Comparison of ENCODE assay signal across 1 cellular context in the genomic region with DNA sequence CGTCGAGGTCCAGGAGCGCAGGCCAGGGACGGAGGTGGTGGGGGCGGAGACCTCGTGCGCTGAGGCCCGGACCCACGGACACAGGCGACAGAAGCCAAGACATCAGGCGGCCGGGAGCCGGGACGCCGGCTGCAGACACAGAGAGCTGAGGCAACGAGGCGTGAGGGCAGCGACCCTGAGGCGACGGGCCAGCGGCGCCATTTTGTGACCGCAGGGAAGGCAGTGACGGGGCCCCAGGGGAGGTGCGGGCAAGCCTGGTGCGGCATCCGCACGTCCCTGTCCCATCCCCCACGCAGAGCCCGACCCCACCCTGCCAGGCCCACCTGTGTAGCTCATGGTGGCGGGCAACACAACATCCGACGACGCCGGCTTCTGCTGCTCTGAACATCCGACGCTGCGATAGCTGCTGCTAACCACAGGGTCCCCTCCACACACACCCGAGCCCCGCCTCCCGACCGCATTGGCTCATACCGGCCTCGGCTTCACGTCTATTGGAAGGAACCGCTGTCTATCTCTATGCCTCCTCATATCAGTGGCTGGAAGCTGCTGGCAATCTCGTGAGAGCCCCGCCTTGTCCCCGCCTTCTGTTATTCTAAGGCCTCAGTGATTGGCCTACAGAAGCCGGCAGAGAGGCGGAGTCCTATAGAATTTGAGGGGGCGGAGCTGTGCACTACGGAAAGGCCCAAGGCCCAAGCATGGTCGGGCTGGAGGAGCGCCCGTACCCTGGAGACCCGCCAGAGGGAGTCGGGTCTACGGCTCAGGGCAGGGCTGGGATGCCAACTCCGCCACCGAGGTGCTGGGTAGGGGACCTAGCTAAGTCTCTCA.
TF ChIP-seq lines count a peak whose summit lies in the region.

A gene with protein sequence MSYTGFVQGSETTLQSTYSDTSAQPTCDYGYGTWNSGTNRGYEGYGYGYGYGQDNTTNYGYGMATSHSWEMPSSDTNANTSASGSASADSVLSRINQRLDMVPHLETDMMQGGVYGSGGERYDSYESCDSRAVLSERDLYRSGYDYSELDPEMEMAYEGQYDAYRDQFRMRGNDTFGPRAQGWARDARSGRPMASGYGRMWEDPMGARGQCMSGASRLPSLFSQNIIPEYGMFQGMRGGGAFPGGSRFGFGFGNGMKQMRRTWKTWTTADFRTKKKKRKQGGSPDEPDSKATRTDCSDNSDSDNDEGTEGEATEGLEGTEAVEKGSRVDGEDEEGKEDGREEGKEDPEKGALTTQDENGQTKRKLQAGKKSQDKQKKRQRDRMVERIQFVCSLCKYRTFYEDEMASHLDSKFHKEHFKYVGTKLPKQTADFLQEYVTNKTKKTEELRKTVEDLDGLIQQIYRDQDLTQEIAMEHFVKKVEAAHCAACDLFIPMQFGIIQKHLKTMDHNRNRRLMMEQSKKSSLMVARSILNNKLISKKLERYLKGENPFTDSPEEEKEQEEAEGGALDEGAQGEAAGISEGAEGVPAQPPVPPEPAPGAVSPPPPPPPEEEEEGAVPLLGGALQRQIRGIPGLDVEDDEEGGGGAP (minus strand): TSS at position 401 of the 825 bp plus-strand sequence. CDS start 65 bp downstream, at position 336.

TF ChIP-seq in GM23338, 12 proteins besides CTCF, POLR2A, EP300 and RAD21 (continued from another document):
- TF ChIP-seq, protein P1, sequence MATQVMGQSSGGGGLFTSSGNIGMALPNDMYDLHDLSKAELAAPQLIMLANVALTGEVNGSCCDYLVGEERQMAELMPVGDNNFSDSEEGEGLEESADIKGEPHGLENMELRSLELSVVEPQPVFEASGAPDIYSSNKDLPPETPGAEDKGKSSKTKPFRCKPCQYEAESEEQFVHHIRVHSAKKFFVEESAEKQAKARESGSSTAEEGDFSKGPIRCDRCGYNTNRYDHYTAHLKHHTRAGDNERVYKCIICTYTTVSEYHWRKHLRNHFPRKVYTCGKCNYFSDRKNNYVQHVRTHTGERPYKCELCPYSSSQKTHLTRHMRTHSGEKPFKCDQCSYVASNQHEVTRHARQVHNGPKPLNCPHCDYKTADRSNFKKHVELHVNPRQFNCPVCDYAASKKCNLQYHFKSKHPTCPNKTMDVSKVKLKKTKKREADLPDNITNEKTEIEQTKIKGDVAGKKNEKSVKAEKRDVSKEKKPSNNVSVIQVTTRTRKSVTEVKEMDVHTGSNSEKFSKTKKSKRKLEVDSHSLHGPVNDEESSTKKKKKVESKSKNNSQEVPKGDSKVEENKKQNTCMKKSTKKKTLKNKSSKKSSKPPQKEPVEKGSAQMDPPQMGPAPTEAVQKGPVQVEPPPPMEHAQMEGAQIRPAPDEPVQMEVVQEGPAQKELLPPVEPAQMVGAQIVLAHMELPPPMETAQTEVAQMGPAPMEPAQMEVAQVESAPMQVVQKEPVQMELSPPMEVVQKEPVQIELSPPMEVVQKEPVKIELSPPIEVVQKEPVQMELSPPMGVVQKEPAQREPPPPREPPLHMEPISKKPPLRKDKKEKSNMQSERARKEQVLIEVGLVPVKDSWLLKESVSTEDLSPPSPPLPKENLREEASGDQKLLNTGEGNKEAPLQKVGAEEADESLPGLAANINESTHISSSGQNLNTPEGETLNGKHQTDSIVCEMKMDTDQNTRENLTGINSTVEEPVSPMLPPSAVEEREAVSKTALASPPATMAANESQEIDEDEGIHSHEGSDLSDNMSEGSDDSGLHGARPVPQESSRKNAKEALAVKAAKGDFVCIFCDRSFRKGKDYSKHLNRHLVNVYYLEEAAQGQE (IDR thresholded peaks at IDR 0.05; ENCODE audit: unreplicated experiment), result peak; percentile 17
- TF ChIP-seq EZH2 (IDR thresholded peaks at IDR 0.05; ENCODE audit: low read depth, unreplicated experiment), result no peak
- no peak for TF ChIP-seq ZNF114 (CRISPR knock-in tag; IDR thresholded peaks at IDR 0.05)
- peak; percentile 72; the same call in 1 of the 2 replicates for TF ChIP-seq CREB1 (CRISPR knock-in tag; IDR thresholded peaks at IDR 0.05; ENCODE audit: low read depth)
- TF ChIP-seq, protein P2, sequence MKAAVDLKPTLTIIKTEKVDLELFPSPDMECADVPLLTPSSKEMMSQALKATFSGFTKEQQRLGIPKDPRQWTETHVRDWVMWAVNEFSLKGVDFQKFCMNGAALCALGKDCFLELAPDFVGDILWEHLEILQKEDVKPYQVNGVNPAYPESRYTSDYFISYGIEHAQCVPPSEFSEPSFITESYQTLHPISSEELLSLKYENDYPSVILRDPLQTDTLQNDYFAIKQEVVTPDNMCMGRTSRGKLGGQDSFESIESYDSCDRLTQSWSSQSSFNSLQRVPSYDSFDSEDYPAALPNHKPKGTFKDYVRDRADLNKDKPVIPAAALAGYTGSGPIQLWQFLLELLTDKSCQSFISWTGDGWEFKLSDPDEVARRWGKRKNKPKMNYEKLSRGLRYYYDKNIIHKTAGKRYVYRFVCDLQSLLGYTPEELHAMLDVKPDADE (IDR thresholded peaks at IDR 0.05), result peak; percentile 45
TF ChIP-seq in GM23338: peak in this region for 4.
